ENCODE assay signal across 8 cellular contexts in the genomic region with DNA sequence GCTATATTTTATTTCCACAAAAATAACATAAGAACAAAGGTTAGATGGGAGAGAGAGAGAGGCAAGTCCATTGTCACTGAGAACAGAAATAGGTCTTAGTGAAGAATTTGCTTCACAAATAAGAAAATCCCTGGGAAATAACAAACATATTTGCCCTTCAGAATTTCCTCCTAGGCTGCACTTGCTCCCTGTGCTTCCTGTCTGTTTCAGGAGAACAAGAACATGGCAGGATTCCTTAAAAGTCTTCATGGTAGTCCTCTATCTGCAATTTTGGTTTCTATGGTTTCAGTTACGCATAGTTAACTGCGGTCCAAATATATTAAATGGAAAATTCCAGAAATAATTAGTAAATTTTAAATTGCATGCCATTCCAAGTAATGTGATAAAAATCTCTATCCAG.
"Had no signal": no experiment of that assay in that cellular context is flagged by ENCODE, and none has a peak within 500 bp of the region (broad histone marks: within the 10 kb centered on the region; RNA-seq: fewer than 3 reads in every experiment).

No MANE protein-coding gene starts in this region.

- DNase-seq: GM23248, GOT3, H7, H9, HCEC 1CT, HFFc6 had no signal

- H3K27ac ChIP-seq: GM23248 had no signal

- H3K4me3 ChIP-seq: GM23248, GM23338, HAP-1 had no signal

- H3K9me3 ChIP-seq: HAP-1 had no signal

- H2AFZ ChIP-seq: GM23248, GM23338 had no signal

- H3K4me2 ChIP-seq: GM23338 had no signal

- H3K9ac ChIP-seq: GM23248 had no signal

- H3K4me1 ChIP-seq: HAP-1 had no signal
